1 cellular context compared by ENCODE assay signal in genomic region chr6:140809694-140810101, GRCh38.
TF ChIP-seq lines count a peak whose summit lies in the region.

No MANE protein-coding gene starts in this region.

TF ChIP-seq in SK-N-SH, 30 proteins besides CTCF, POLR2A, EP300 and RAD21 (continued from another document):
- no peak for TF ChIP-seq PBX3 (IDR thresholded peaks at IDR 0.05)
- TF ChIP-seq USF2 (IDR thresholded peaks at IDR 0.05; ENCODE audit: borderline replicate concordance, low read depth, low read length): no peak
